Comparison of ENCODE assay signal across 8 cellular contexts in the genomic region with DNA sequence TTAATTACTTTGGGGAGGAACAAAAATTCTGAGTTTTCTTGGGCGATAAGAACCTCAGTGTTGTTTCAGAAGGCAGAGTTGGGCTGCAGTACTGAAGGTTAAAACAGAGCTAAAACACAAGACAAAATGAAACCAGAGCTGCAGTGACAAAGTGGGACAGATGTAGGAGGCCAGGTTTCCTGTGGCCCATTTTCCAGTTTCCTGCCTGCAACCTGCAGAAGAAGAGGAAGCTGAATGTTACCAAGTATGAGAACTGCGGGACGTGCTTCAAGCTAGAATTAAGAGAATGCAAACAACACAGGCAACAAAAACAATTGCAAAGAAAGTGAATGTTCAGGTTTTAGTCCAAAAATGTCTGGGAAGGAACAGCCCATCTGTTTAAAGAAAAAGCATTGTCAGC. TPM values are rescaled to one million over a fixed set of nuclear protein-coding genes. Genes with fewer than 3 reads are reported as not detected.
DNase-seq lines count a peak whose midpoint lies in the region; ATAC-seq, FAIRE-seq and TF ChIP-seq lines count a peak whose summit lies in the region.

No MANE protein-coding gene starts in this region.

- WGBS in K562 (ENCODE audit: insufficient coverage, low coverage, missing lambda C conversion rate): 58% methylated on average over 2 of the region's 3 CpGs

- peaks cover 59% of the 10 kb centered on the region for H3K4me1 Mint-ChIP-seq in osteocyte (ENCODE audit: unreplicated experiment)

- POLR2A ChIA-PET in K562 (lab: Yijun Ruan, JAX): interaction anchor here (0.8 to 1.2 kb wide), 2 partner anchors 22 to 44 kb away, joined by 3 read pairs; no protein-coding TSS in a partner anchor

- H3F3A ChIP-seq in MM.1S (ENCODE audit: insufficient read depth, low read length): peaks cover 34% of the 10 kb centered on the region

- no peak for ATAC-seq in K562
- ATAC-seq in mucosa of descending colon: no peak

- no peak for TF ChIP-seq POLR2A in K562 (conservative IDR thresholded peaks at IDR 0.05)

- H3K27me3 ChIP-seq in MM.1S (replicated peaks; ENCODE audit: insufficient read depth, low read length) (no peaks in the 10 kb centered on the region), K562 (ENCODE audit: control insufficient read depth in 2 of 2, insufficient read depth in 2 of 2, low read length in 2 of 2) (peaks cover 0 to 14% of the 10 kb centered on the region in 2 experiments; a peak in 1 of 5 replicates)

- H3K4me3 Mint-ChIP-seq in osteocyte (ENCODE audit: unreplicated experiment): peak overlapping the region; percentile 18

- peaks cover 2% of the 10 kb centered on the region for H3K36me3 Mint-ChIP-seq in osteocyte (ENCODE audit: unreplicated experiment)

- H3K9me2 ChIP-seq in MM.1S (replicated peaks; ENCODE audit: insufficient read depth, low read length): no peaks in the 10 kb centered on the region

- H4K20me1 ChIP-seq in MM.1S (ENCODE audit: insufficient read depth, low read length): peaks cover 8% of the 10 kb centered on the region; the same call in 1 of the 2 replicates
- H4K20me1 ChIP-seq in K562 (replicated peaks; ENCODE audit: control insufficient read depth, insufficient read depth, low read length): peaks cover 6% of the 10 kb centered on the region; the same call in 1 of the 2 replicates

- H3K4me3 ChIP-seq in MM.1S (ENCODE audit: low read length) (peak overlapping the region; percentile 15; the same call in 1 of the 2 replicates), K562 (no peak overlapping the region), mucosa of descending colon (no peak overlapping the region)

- H3K27ac ChIP-seq in MM.1S (ENCODE audit: low read length): peak overlapping the region; percentile 43; the same call in 1 of the 2 replicates
- H3K27ac ChIP-seq in K562 (ENCODE audit: extremely low read depth, low read depth, low read length): no peak overlapping the region

- H3K79me2 ChIP-seq in MM.1S (ENCODE audit: low read length) (peaks cover 100% of the 10 kb centered on the region), K562 (ENCODE audit: control insufficient read depth, insufficient read depth, low read length) (no peaks in the 10 kb centered on the region)

- in situ Hi-C loops in G401 (cut with HindIII; ENCODE audit: low sequenced_read_pairs) (no loop called here), K562 (cut with MboI) (loop anchor here (10.0 kb wide), 1 partner anchor 147 kb away; no protein-coding TSS in a partner anchor)

- H3K27me3 Mint-ChIP-seq in osteocyte (ENCODE audit: unreplicated experiment): no peaks in the 10 kb centered on the region

- peak; percentile 72 for DNase-seq in G401 (ENCODE audit: low spot score)
- DNase-seq in MM.1S: no peak
- no peak for DNase-seq in K562 (ENCODE audit: extremely low read depth in 1 of 4, low spot score in 3 of 4)
- no peak for DNase-seq in osteocyte (ENCODE audit: extremely low spot score, unreplicated experiment)
- DNase-seq in NCI-H146 (lab: John Stamatoyannopoulos, UW): no peak
- DNase-seq in mucosa of descending colon: no peak
- no peak for DNase-seq in SIG-M5 (lab: John Stamatoyannopoulos, UW)
- DNase-seq in NCI-H1048 (lab: John Stamatoyannopoulos, UW): no peak

- peak overlapping the region; percentile 65 for H3K27ac Mint-ChIP-seq in osteocyte (ENCODE audit: unreplicated experiment)

- H3K9ac ChIP-seq in MM.1S (ENCODE audit: low read length): peak overlapping the region; percentile 1; the same call in 1 of the 2 replicates
- H3K9ac ChIP-seq in K562 (ENCODE audit: insufficient read depth in 1 of 2, low read depth in 2 of 2, low read length in 2 of 2): no peak overlapping the region

- H3K9me3 Mint-ChIP-seq in osteocyte (ENCODE audit: unreplicated experiment): no peaks in the 10 kb centered on the region

- BruUV-seq in K562 (replicated peaks; lab: Mats Ljungman, UMichigan): no TSS peak

- TF ChIP-seq RAD21 in K562 (CRISPR knock-in tag; conservative IDR thresholded peaks at IDR 0.05 in 1 of 2, IDR thresholded peaks at IDR 0.05 in 1 of 2): no peak

- H3K4me1 ChIP-seq in MM.1S (ENCODE audit: low read length): peaks cover 68% of the 10 kb centered on the region
- no peaks in the 10 kb centered on the region for H3K4me1 ChIP-seq in K562 (replicated peaks in 1 of 2; ENCODE audit: control insufficient read depth in 2 of 2, insufficient read depth in 2 of 2, low read length in 2 of 2)
- peaks cover 10% of the 10 kb centered on the region for H3K4me1 ChIP-seq in mucosa of descending colon (ENCODE audit: low read depth)

- intact Hi-C loops in K562 (cut with micrococcal nuclease): no loop called here
- intact Hi-C loops in mucosa of descending colon (cut with DNase I, micrococcal nuclease): no loop called here

- H2AFZ ChIP-seq in MM.1S (ENCODE audit: low read length) (no peak overlapping the region), K562 (ENCODE audit: low read depth, low read length) (no peak overlapping the region)

- H3K36me3 ChIP-seq in MM.1S (replicated peaks; ENCODE audit: insufficient read depth, low read length) (no peaks in the 10 kb centered on the region), K562 (ENCODE audit: control insufficient read depth, insufficient read depth, low read length) (no peaks in the 10 kb centered on the region), mucosa of descending colon (ENCODE audit: low read depth) (no peaks in the 10 kb centered on the region)

- TF ChIP-seq EP300 in K562 (IDR thresholded peaks at IDR 0.05; ENCODE audit: low read length): no peak

- FAIRE-seq in K562 (lab: Jason Lieb, UNC): no peak

- H3K9me1 ChIP-seq in K562 (ENCODE audit: control insufficient read depth, insufficient read depth, low read length): no peaks in the 10 kb centered on the region

- H3K4me2 ChIP-seq in MM.1S (ENCODE audit: low read depth, low read length): peak overlapping the region; percentile 56
- no peak overlapping the region for H3K4me2 ChIP-seq in K562 (ENCODE audit: insufficient read depth, low read length)

- H3K9me3 ChIP-seq in MM.1S (replicated peaks; ENCODE audit: insufficient read depth, low read length) (no peaks in the 10 kb centered on the region), K562 (replicated peaks; ENCODE audit: control insufficient read depth, insufficient read depth, low read depth, low read length) (no peaks in the 10 kb centered on the region), mucosa of descending colon (no peaks in the 10 kb centered on the region)

- CTCF ChIA-PET in K562 (lab: Yijun Ruan, JAX; ENCODE audit: low intra/inter-chr PET ratio): no interaction called here

- TF ChIP-seq CTCF in MM.1S (IDR thresholded peaks at IDR 0.05; ENCODE audit: low read length) (no peak), K562 (IDR thresholded peaks at IDR 0.05 in 2 of 3, conservative IDR thresholded peaks at IDR 0.05 in 1 of 3; ENCODE audit: insufficient read depth in 2 of 3, low read depth in 1 of 3, low read length in 3 of 3) (no peak), osteocyte (IDR thresholded peaks at IDR 0.05) (no peak), mucosa of descending colon (IDR thresholded peaks at IDR 0.05) (no peak)

TF ChIP-seq in K562, 482 proteins besides CTCF, POLR2A, EP300 and RAD21:
- TF ChIP-seq ZBTB7A (IDR thresholded peaks at IDR 0.05; ENCODE audit: borderline replicate concordance, control insufficient read depth, low read depth, low read length) (no peak), ZNF316 (IDR thresholded peaks at IDR 0.05) (peak; percentile 43)
TF ChIP-seq in K562: peak in this region for 1.

RNA-seq across cellular contexts. Expression of a gene that starts 17.8 kb away (rescaled TPM):
- 7.3 and 12.4 TPM in 2 replicates for total RNA-seq in G401 (2014; rRNA removed; shearing (Covaris generic))
- 2.0 and 2.1 TPM in 2 replicates for total RNA-seq in K562 (2011; cell fraction: chromatin; rRNA removed; ENCODE audit: low replicate concordance)
- total RNA-seq in K562 (2011; cell fraction: nucleolus; rRNA removed): 0.79 and 1.0 TPM in 2 replicates
- 1.1 and 1.7 TPM in 2 replicates for total RNA-seq in K562 (2011; cell fraction: nucleoplasm; rRNA removed)
- total RNA-seq in K562 (2014; rRNA removed) (2.0 and 3.3 TPM in 2 replicates), K562 (2014; rRNA removed; fragmentation: Illumina TruSeq; extraction: Trizol) (3.2 TPM in 2 replicates), K562 (2015; rRNA removed; fragmentation: Illumina TruSeq; extraction: Trizol) (2.9 and 3.8 TPM in 2 replicates), K562 (2021) (5.5 and 6.3 TPM in 2 replicates), osteocyte (49.3 and 49.5 TPM in 2 replicates), mucosa of descending colon (10 to 100 TPM in 2 of 3 donors, 1 to 10 TPM in 1; 7.6 to 17.2 (median 12.0) TPM)
- polyA plus RNA-seq in K562 (2011; rRNA removed) (0.70 and 1.5 TPM in 2 replicates), K562 (2014; fragmentation: Illumina TruSeq; extraction: Trizol) (4.7 and 5.1 TPM in 2 replicates), K562 (2014; fragmentation: Nextera tagmentation; extraction: Ambion mirVana) (1 to 10 TPM; 1.6 to 1.7 TPM), K562 (2014; rRNA removed) (2.9 and 3.1 TPM in 2 replicates)
- 0.80 and 2.0 TPM in 2 replicates for polyA plus RNA-seq in K562 (2011; cell fraction: cytosol; rRNA removed)
- polyA plus RNA-seq in K562 (2011; cell fraction: nucleus; rRNA removed): 0.25 and 1.3 TPM in 2 replicates
- 4.1 and 5.0 TPM in 2 replicates for polyA plus RNA-seq in K562 (2012)
- 0.75 and 1.1 TPM in 2 replicates for polyA minus RNA-seq in K562 (2011; rRNA and poly(A)+ RNA removed)
- polyA minus RNA-seq in K562 (2011; cell fraction: cytosol; rRNA and poly(A)+ RNA removed): 1.5 and 2.0 TPM in 2 replicates
- polyA minus RNA-seq in K562 (2011; cell fraction: nucleus; rRNA and poly(A)+ RNA removed): 0.67 and 0.81 TPM in 2 replicates
